ENCODE assay signal across 1 cellular context in the genomic region with DNA sequence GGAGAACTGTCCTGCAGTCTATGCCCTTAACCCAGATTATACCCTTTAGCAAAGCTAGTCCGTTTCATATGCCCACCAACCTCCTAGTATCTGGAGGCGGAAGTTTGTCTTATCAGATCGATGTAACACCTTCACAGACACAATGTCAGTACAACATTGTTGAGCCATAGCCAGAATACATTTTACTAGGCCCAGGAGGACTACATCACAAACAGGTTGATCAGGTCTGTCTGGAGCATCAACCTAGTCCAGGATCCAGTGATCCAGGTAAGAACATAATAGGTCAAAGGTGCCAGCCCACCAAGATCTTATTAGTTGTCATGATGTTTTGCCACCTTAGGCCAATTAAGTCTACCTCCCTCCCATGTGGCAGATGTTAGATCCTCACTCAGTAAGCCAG.
TF ChIP-seq lines count a peak whose summit lies in the region.

No MANE protein-coding gene starts in this region.

TF ChIP-seq in HEK293T, 16 proteins besides CTCF, POLR2A, EP300 and RAD21:
- TF ChIP-seq, protein P1, sequence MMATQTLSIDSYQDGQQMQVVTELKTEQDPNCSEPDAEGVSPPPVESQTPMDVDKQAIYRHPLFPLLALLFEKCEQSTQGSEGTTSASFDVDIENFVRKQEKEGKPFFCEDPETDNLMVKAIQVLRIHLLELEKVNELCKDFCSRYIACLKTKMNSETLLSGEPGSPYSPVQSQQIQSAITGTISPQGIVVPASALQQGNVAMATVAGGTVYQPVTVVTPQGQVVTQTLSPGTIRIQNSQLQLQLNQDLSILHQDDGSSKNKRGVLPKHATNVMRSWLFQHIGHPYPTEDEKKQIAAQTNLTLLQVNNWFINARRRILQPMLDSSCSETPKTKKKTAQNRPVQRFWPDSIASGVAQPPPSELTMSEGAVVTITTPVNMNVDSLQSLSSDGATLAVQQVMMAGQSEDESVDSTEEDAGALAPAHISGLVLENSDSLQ (IDR thresholded peaks at IDR 0.05): no peak
- TF ChIP-seq FOXK2 (IDR thresholded peaks at IDR 0.05) (no peak), ARNT (IDR thresholded peaks at IDR 0.05) (no peak), FOXM1 (IDR thresholded peaks at IDR 0.05; ENCODE audit: borderline replicate concordance) (no peak), HDGF (IDR thresholded peaks at IDR 0.05; ENCODE audit: borderline replicate concordance) (no peak), SP1 (IDR thresholded peaks at IDR 0.05) (no peak), TARDBP (IDR thresholded peaks at IDR 0.05) (no peak), LEF1 (IDR thresholded peaks at IDR 0.05; ENCODE audit: borderline replicate concordance) (no peak), NFRKB (IDR thresholded peaks at IDR 0.05) (no peak), FOXA1 (IDR thresholded peaks at IDR 0.05) (no peak), SUZ12 (IDR thresholded peaks at IDR 0.05) (no peak)
